In genomic region chr19:39824143-39825092, GRCh38 we compare ENCODE assay signal across 8 cellular contexts. TPM values are rescaled to one million over a fixed set of nuclear protein-coding genes. Genes with fewer than 3 reads are reported as not detected.
DNase-seq lines count a peak whose midpoint lies in the region; ATAC-seq, FAIRE-seq and TF ChIP-seq lines count a peak whose summit lies in the region.

No MANE protein-coding gene starts in this region.

- H3K9me3 ChIP-seq in K562 (replicated peaks; ENCODE audit: control insufficient read depth, insufficient read depth, low read depth, low read length), result no peaks in the 10 kb centered on the region
- no peaks in the 10 kb centered on the region for H3K9me3 ChIP-seq in iPS DF 6.9 (ENCODE audit: control insufficient read depth, insufficient read depth, low read length)

- no peak overlapping the region; a peak in 1 of 4 replicates for H3K9ac ChIP-seq in K562 (ENCODE audit: insufficient read depth in 1 of 2, low read depth in 2 of 2, low read length in 2 of 2)

- H3K27ac ChIP-seq in K562 (ENCODE audit: extremely low read depth, low read depth, low read length) (no peak overlapping the region), iPS DF 6.9 (ENCODE audit: low read length) (no peak overlapping the region)

- FAIRE-seq in K562 (lab: Jason Lieb, UNC), result no peak

- no peaks in the 10 kb centered on the region; the same call in 1 of the 2 replicates for H4K20me1 ChIP-seq in K562 (replicated peaks; ENCODE audit: control insufficient read depth, insufficient read depth, low read length)

- H3K4me1 ChIP-seq in K562 (replicated peaks in 1 of 2; ENCODE audit: control insufficient read depth in 2 of 2, insufficient read depth in 2 of 2, low read length in 2 of 2), result peaks cover 0 to 11% of the 10 kb centered on the region in 2 experiments; a peak in 2 of 5 replicates
- peaks cover 2% of the 10 kb centered on the region; the same call in 1 of the 2 replicates for H3K4me1 ChIP-seq in iPS DF 6.9 (ENCODE audit: control insufficient read depth, insufficient read depth, low read length)

- CTCF ChIA-PET in K562 (lab: Yijun Ruan, JAX; ENCODE audit: low intra/inter-chr PET ratio), result no interaction called here

- TF ChIP-seq RAD21 in K562 (CRISPR knock-in tag; conservative IDR thresholded peaks at IDR 0.05 in 1 of 2, IDR thresholded peaks at IDR 0.05 in 1 of 2), result no peak

- no peak overlapping the region for H3K4me2 ChIP-seq in K562 (ENCODE audit: insufficient read depth, low read length)

- no peak for TF ChIP-seq POLR2A in K562 (conservative IDR thresholded peaks at IDR 0.05)

- TF ChIP-seq CTCF in HFF-Myc (IDR thresholded peaks at IDR 0.05; ENCODE audit: low read depth, low read length, missing control alignments) (no peak), K562 (IDR thresholded peaks at IDR 0.05 in 2 of 3, conservative IDR thresholded peaks at IDR 0.05 in 1 of 3; ENCODE audit: insufficient read depth in 2 of 3, low read depth in 1 of 3, low read length in 3 of 3) (no peak)

- no peaks in the 10 kb centered on the region for H3K79me2 ChIP-seq in K562 (ENCODE audit: control insufficient read depth, insufficient read depth, low read length)

- intact Hi-C loops in K562 (cut with micrococcal nuclease) (no loop called here), sciatic nerve (cut with DNase I) (no loop called here)

- H3K27me3 ChIP-seq in K562 (ENCODE audit: control insufficient read depth in 2 of 2, insufficient read depth in 2 of 2, low read length in 2 of 2), result no peaks in the 10 kb centered on the region
- H3K27me3 ChIP-seq in iPS DF 6.9 (ENCODE audit: control insufficient read depth, insufficient read depth, low read length), result no peaks in the 10 kb centered on the region

- no TSS peak for BruUV-seq in K562 (replicated peaks; lab: Mats Ljungman, UMichigan)

- no peak for TF ChIP-seq EP300 in K562 (IDR thresholded peaks at IDR 0.05; ENCODE audit: low read length)

- H3K9me1 ChIP-seq in K562 (ENCODE audit: control insufficient read depth, insufficient read depth, low read length), result peaks cover under 1% of the 10 kb centered on the region

- no peak for DNase-seq in HFF-Myc (ENCODE audit: extremely low read depth, low read depth)
- peak; percentile 93 for DNase-seq in NCI-H1436 (lab: John Stamatoyannopoulos, UW)
- peak; percentile 71 for DNase-seq in T1000 (lab: John Stamatoyannopoulos, UW)
- no peak for DNase-seq in K562 (ENCODE audit: extremely low read depth in 1 of 4, low spot score in 3 of 4)
- peak; percentile 92 for DNase-seq in iPS DF 6.9 (ENCODE audit: low read depth, low spot score)
- DNase-seq in sciatic nerve (ENCODE audit: low spot score), result peak; percentile 89
- no peak for DNase-seq in NK-92 treated with Interleukin-12 subunit alpha and Interleukin-12 subunit beta, amount 100 ng/mL, for 24 hours (lab: John Stamatoyannopoulos, UW)

- ATAC-seq in K562 (peak; percentile 75), sciatic nerve (peak; percentile 96)

- peak overlapping the region; percentile 87 for H3K4me3 ChIP-seq in GM08714 (ENCODE audit: low read length)
- peak overlapping the region; percentile 37 for H3K4me3 ChIP-seq in HFF-Myc (replicated peaks; ENCODE audit: low read depth, low read length)
- no peak overlapping the region for H3K4me3 ChIP-seq in K562
- H3K4me3 ChIP-seq in iPS DF 6.9 (ENCODE audit: low read length), result peak overlapping the region; percentile 62

- POLR2A ChIA-PET in K562 (lab: Yijun Ruan, JAX), result interaction anchor here (1.4 kb wide), 1 partner anchor 9 kb away, joined by 5 read pairs; no protein-coding TSS in a partner anchor

- in situ Hi-C loops in K562 (cut with MboI), result no loop called here

- WGBS in K562 (ENCODE audit: insufficient coverage, low coverage, missing lambda C conversion rate), result 90% methylated on average over 30 of the region's 47 CpGs
- no CpG with 5 or more reads among the region's 47 CpGs for WGBS in iPS DF 6.9 (ENCODE audit: insufficient coverage, insufficient read length)

- no peak overlapping the region for H2AFZ ChIP-seq in K562 (ENCODE audit: low read depth, low read length)

- H3K36me3 ChIP-seq in K562 (ENCODE audit: control insufficient read depth, insufficient read depth, low read length) (peaks cover 39% of the 10 kb centered on the region; the same call in 1 of the 3 replicates), iPS DF 6.9 (ENCODE audit: control insufficient read depth, insufficient read depth, low read length) (peaks cover 8% of the 10 kb centered on the region)

TF ChIP-seq in K562, 482 proteins besides CTCF, POLR2A, EP300 and RAD21 (continues in another document):
- TF ChIP-seq NR2C1 (IDR thresholded peaks at IDR 0.05) (peak; percentile 60), NR2C1 (tag; IDR thresholded peaks at IDR 0.05) (no peak)

RNA-seq across cellular contexts. Expression of gene DYRK1B, which starts 9.5 kb away (rescaled TPM):
- 12.5 and 24.0 TPM in 2 replicates for total RNA-seq in K562 (2011; cell fraction: chromatin; rRNA removed; ENCODE audit: low replicate concordance)
- total RNA-seq in K562 (2011; cell fraction: nucleolus; rRNA removed), result 15.0 and 17.8 TPM in 2 replicates
- 10.2 and 12.4 TPM in 2 replicates for total RNA-seq in K562 (2011; cell fraction: nucleoplasm; rRNA removed)
- total RNA-seq in K562 (2014; rRNA removed) (2.5 and 3.0 TPM in 2 replicates), K562 (2014; rRNA removed; fragmentation: Illumina TruSeq; extraction: Trizol) (0.35 and 0.91 TPM in 2 replicates), K562 (2015; rRNA removed; fragmentation: Illumina TruSeq; extraction: Trizol) (1.1 and 1.3 TPM in 2 replicates), K562 (2021) (5.0 and 5.2 TPM in 2 replicates), sciatic nerve (18.3 TPM)
- polyA plus RNA-seq in K562 (2011; rRNA removed) (1.3 and 3.0 TPM in 2 replicates), K562 (2014; fragmentation: Illumina TruSeq; extraction: Trizol) (1.5 and 2.6 TPM in 2 replicates), K562 (2014; fragmentation: Nextera tagmentation; extraction: Ambion mirVana) (not detected), K562 (2014; rRNA removed) (1.4 and 2.0 TPM in 2 replicates)
- 1.1 and 2.3 TPM in 2 replicates for polyA plus RNA-seq in K562 (2011; cell fraction: cytosol; rRNA removed)
- 10.2 and 15.4 TPM in 2 replicates for polyA plus RNA-seq in K562 (2011; cell fraction: nucleus; rRNA removed)
- 3.8 and 7.2 TPM in 2 replicates for polyA plus RNA-seq in K562 (2012)
- polyA minus RNA-seq in K562 (2011; rRNA and poly(A)+ RNA removed), result 2.2 and 3.0 TPM in 2 replicates
- polyA minus RNA-seq in K562 (2011; cell fraction: cytosol; rRNA and poly(A)+ RNA removed), result 5.1 and 6.6 TPM in 2 replicates
- 5.7 and 6.7 TPM in 2 replicates for polyA minus RNA-seq in K562 (2011; cell fraction: nucleus; rRNA and poly(A)+ RNA removed)

RNA-seq across cellular contexts. Expression of gene FBL, which starts 21.8 kb away (rescaled TPM):
- 90.3 and 153 TPM in 2 replicates for total RNA-seq in K562 (2011; cell fraction: chromatin; rRNA removed; ENCODE audit: low replicate concordance)
- total RNA-seq in K562 (2011; cell fraction: nucleolus; rRNA removed), result 155 and 156 TPM in 2 replicates
- total RNA-seq in K562 (2011; cell fraction: nucleoplasm; rRNA removed), result 201 and 290 TPM in 2 replicates
- 448 and 524 TPM in 2 replicates for total RNA-seq in K562 (2014; rRNA removed)
- total RNA-seq in K562 (2014; rRNA removed; fragmentation: Illumina TruSeq; extraction: Trizol), result 676 and 696 TPM in 2 replicates
- 565 and 575 TPM in 2 replicates for total RNA-seq in K562 (2015; rRNA removed; fragmentation: Illumina TruSeq; extraction: Trizol)
- total RNA-seq in K562 (2021), result 761 and 811 TPM in 2 replicates
- 843 and 1,244 TPM in 2 replicates for polyA plus RNA-seq in K562 (2011; rRNA removed)
- 1,200 and 1,290 TPM in 2 replicates for polyA plus RNA-seq in K562 (2011; cell fraction: cytosol; rRNA removed)
- polyA plus RNA-seq in K562 (2011; cell fraction: nucleus; rRNA removed), result 284 and 323 TPM in 2 replicates
- 476 and 792 TPM in 2 replicates for polyA plus RNA-seq in K562 (2012)
- polyA plus RNA-seq in K562 (2014; fragmentation: Illumina TruSeq; extraction: Trizol), result 1,561 and 1,696 TPM in 2 replicates
- 100 to 1,000 TPM; 201 to 235 TPM for polyA plus RNA-seq in K562 (2014; fragmentation: Nextera tagmentation; extraction: Ambion mirVana)
- 672 and 721 TPM in 2 replicates for polyA plus RNA-seq in K562 (2014; rRNA removed)
- 930 and 947 TPM in 2 replicates for polyA minus RNA-seq in K562 (2011; rRNA and poly(A)+ RNA removed)
- polyA minus RNA-seq in K562 (2011; cell fraction: cytosol; rRNA and poly(A)+ RNA removed), result 316 and 353 TPM in 2 replicates
- 33.4 and 57.8 TPM in 2 replicates for polyA minus RNA-seq in K562 (2011; cell fraction: nucleus; rRNA and poly(A)+ RNA removed)
- total RNA-seq in sciatic nerve, result 132 TPM

RNA-seq across cellular contexts. Expression of gene LEUTX, which starts 45.8 kb away (rescaled TPM):
- not detected in 2 replicates for total RNA-seq in K562 (2011; cell fraction: chromatin; rRNA removed; ENCODE audit: low replicate concordance)
- total RNA-seq in K562 (2011; cell fraction: nucleolus; rRNA removed), result not detected in 2 replicates
- not detected in 2 replicates for total RNA-seq in K562 (2011; cell fraction: nucleoplasm; rRNA removed)
- total RNA-seq in K562 (2014; rRNA removed) (not detected in 2 replicates), K562 (2014; rRNA removed; fragmentation: Illumina TruSeq; extraction: Trizol) (not detected in 2 replicates), K562 (2015; rRNA removed; fragmentation: Illumina TruSeq; extraction: Trizol) (not detected in 2 replicates), K562 (2021) (not detected in 2 replicates), sciatic nerve (not detected)
- polyA plus RNA-seq in K562 (2011; rRNA removed) (not detected in 2 replicates), K562 (2014; fragmentation: Illumina TruSeq; extraction: Trizol) (not detected in 2 replicates), K562 (2014; fragmentation: Nextera tagmentation; extraction: Ambion mirVana) (not detected), K562 (2014; rRNA removed) (not detected in 2 replicates)
- polyA plus RNA-seq in K562 (2011; cell fraction: cytosol; rRNA removed), result not detected in 2 replicates
- polyA plus RNA-seq in K562 (2011; cell fraction: nucleus; rRNA removed), result not detected in 2 replicates
- not detected in 2 replicates for polyA plus RNA-seq in K562 (2012)
- polyA minus RNA-seq in K562 (2011; rRNA and poly(A)+ RNA removed), result not detected in 2 replicates
- not detected in 2 replicates for polyA minus RNA-seq in K562 (2011; cell fraction: cytosol; rRNA and poly(A)+ RNA removed)
- not detected in 2 replicates for polyA minus RNA-seq in K562 (2011; cell fraction: nucleus; rRNA and poly(A)+ RNA removed)

Comparison
In these comparisons a context has a peak if more than half of its experiments do, and no peak if none do; other contexts are left out.
1. DNase-seq: peak in NCI-H1436 (single experiment), T1000 (single experiment), iPS DF 6.9 (single experiment) and sciatic nerve (single experiment); none in HFF-Myc (single experiment), K562 (0 of 4) and NK-92 treated with Interleukin-12 subunit alpha and Interleukin-12 subunit beta, amount 100 ng/mL, for 24 hours (single experiment).